Comparison of ENCODE assay signal across 1 cellular context in genomic region chr7:105319578-105319977, GRCh38.
A peak's percentile ranks its signal among the peaks of the same experiment; 100 is the strongest.
TF ChIP-seq lines count a peak whose summit lies in the region.

No MANE protein-coding gene starts in this region.

TF ChIP-seq in GM12878, 131 proteins besides CTCF, POLR2A, EP300 and RAD21 (continued from another document):
- TF ChIP-seq GABPA (IDR thresholded peaks at IDR 0.05; ENCODE audit: low read depth): peak; percentile 74
- no peak for TF ChIP-seq TCF3 (IDR thresholded peaks at IDR 0.05; ENCODE audit: borderline replicate concordance, insufficient read depth, low read depth, low read length)
- TF ChIP-seq CHD4 (IDR thresholded peaks at IDR 0.05): no peak
- TF ChIP-seq RAD51 (IDR thresholded peaks at IDR 0.05): no peak
- TF ChIP-seq IKZF2 (IDR thresholded peaks at IDR 0.05): 0 out of 4 replicates have a peak, but pooled peaks of 1 of the 2 experiments have one; percentile 49
- no peak for TF ChIP-seq RB1 (IDR thresholded peaks at IDR 0.05; ENCODE audit: borderline replicate concordance)
- no peak for TF ChIP-seq FOXK2 (IDR thresholded peaks at IDR 0.05)
- TF ChIP-seq IRF4 (IDR thresholded peaks at IDR 0.05; ENCODE audit: low read depth, low read length): 0 out of 2 replicates have a peak, but pooled peaks have one; percentile 6
- TF ChIP-seq CREB1 (IDR thresholded peaks at IDR 0.05; ENCODE audit: low read depth): peak; percentile 59; the same call in 1 of the 2 replicates
- TF ChIP-seq ZBTB40 (IDR thresholded peaks at IDR 0.05; ENCODE audit: borderline replicate concordance): peak; percentile 74; the same call in 1 of the 2 replicates
- no peak for TF ChIP-seq RFX5 (IDR thresholded peaks at IDR 0.05; ENCODE audit: low read depth, low read length)
- no peak for TF ChIP-seq CHD1 (IDR thresholded peaks at IDR 0.05; ENCODE audit: low read depth, low read length)
- peak; percentile 61; the same call in 1 of the 2 replicates for TF ChIP-seq MLLT1 (IDR thresholded peaks at IDR 0.05)
- TF ChIP-seq STAT1 (conservative IDR thresholded peaks at IDR 0.05): no peak
- no peak for TF ChIP-seq RELA (IDR thresholded peaks at IDR 0.05; ENCODE audit: borderline replicate concordance, partially characterized antibody)
- peak; percentile 51 for TF ChIP-seq SMAD1 (IDR thresholded peaks at IDR 0.05; ENCODE audit: low read depth, partially characterized antibody)
- peak; percentile 35; the same call in 1 of the 2 replicates for TF ChIP-seq MTA2 (IDR thresholded peaks at IDR 0.05; ENCODE audit: low read depth)
- no peak for TF ChIP-seq MEF2A (IDR thresholded peaks at IDR 0.05; ENCODE audit: insufficient read depth, low read depth, low read length)
- TF ChIP-seq ATF2 (IDR thresholded peaks at IDR 0.05; ENCODE audit: low read length): no peak
- peak; percentile 71; the same call in 1 of the 2 replicates for TF ChIP-seq NBN (IDR thresholded peaks at IDR 0.05)
- peak; percentile 53; the same call in 1 of the 2 replicates for TF ChIP-seq SPI1 (IDR thresholded peaks at IDR 0.05; ENCODE audit: borderline replicate concordance, insufficient read depth, low read depth, low read length)
- TF ChIP-seq NRF1 (conservative IDR thresholded peaks at IDR 0.05; ENCODE audit: low read depth, low read length): no peak
- TF ChIP-seq TBL1XR1 (IDR thresholded peaks at IDR 0.05; ENCODE audit: low read depth, low read length): no peak
- TF ChIP-seq NFIC (IDR thresholded peaks at IDR 0.05; ENCODE audit: low read depth, low read length): no peak
- TF ChIP-seq POU2F2 (IDR thresholded peaks at IDR 0.05; ENCODE audit: borderline replicate concordance, low read depth, low read length): peak; percentile 31; the same call in 1 of the 3 replicates
- TF ChIP-seq NFYA (IDR thresholded peaks at IDR 0.05; ENCODE audit: borderline replicate concordance, low read depth, low read length): no peak
- peak; percentile 91 for TF ChIP-seq ZNF384 (IDR thresholded peaks at IDR 0.05; ENCODE audit: borderline replicate concordance, low read depth, low read length)
- no peak for TF ChIP-seq PRDM15 (CRISPR knock-in tag; IDR thresholded peaks at IDR 0.05)
- TF ChIP-seq SMAD5 (IDR thresholded peaks at IDR 0.05; ENCODE audit: low read depth): no peak
- peak; percentile 19; the same call in 1 of the 2 replicates for TF ChIP-seq RELB (IDR thresholded peaks at IDR 0.05; ENCODE audit: low read depth)
- 0 out of 2 replicates have a peak, but pooled peaks have one; percentile 40 for TF ChIP-seq TAF1 (IDR thresholded peaks at IDR 0.05; ENCODE audit: borderline replicate concordance, low read depth, low read length)
- no peak for TF ChIP-seq ZNF24 (IDR thresholded peaks at IDR 0.05)
- peak; percentile 44; the same call in 1 of the 2 replicates for TF ChIP-seq ATF7 (IDR thresholded peaks at IDR 0.05; ENCODE audit: low read depth)
- TF ChIP-seq POLR2AphosphoS5 (IDR thresholded peaks at IDR 0.05; ENCODE audit: low read length): peak; percentile 65
- TF ChIP-seq CEBPZ (IDR thresholded peaks at IDR 0.05; ENCODE audit: low read depth, low read length): no peak
- TF ChIP-seq ZNF687 (IDR thresholded peaks at IDR 0.05): peak; percentile 84
TF ChIP-seq in GM12878: peak in this region for 17.
